Comparison of ENCODE assay signal across 8 cellular contexts in genomic region chr18:32091325-32091723, GRCh38. TPM values are rescaled to one million over a fixed set of nuclear protein-coding genes. Genes with fewer than 3 reads are reported as not detected.
DNase-seq lines count a peak whose midpoint lies in the region; ATAC-seq and TF ChIP-seq lines count a peak whose summit lies in the region.

No MANE protein-coding gene starts in this region.

- peak overlapping the region; percentile 64 for H3K4me3 ChIP-seq in AG09309 (ENCODE audit: control insufficient read depth, low read depth, low read length)
- peak overlapping the region; percentile 96 for H3K4me3 ChIP-seq in Karpas-422 (ENCODE audit: low read length)
- peak overlapping the region; percentile 72 for H3K4me3 ChIP-seq in naive thymus-derived CD4-positive, alpha-beta T cell (ENCODE audit: low read length)

- H3K4me2 ChIP-seq in Karpas-422 (ENCODE audit: low read depth, low read length, poor library complexity, severe bottlenecking) = peak overlapping the region; percentile 96

- no peak for DNase-seq in AG09309 (ENCODE audit: low read depth)
- no peak for DNase-seq in Karpas-422
- DNase-seq in naive thymus-derived CD4-positive, alpha-beta T cell = no peak
- no peak for DNase-seq in GM20000 (ENCODE audit: low spot score)
- no peak for DNase-seq in HK-2 (ENCODE audit: unreplicated experiment)

- H3K9me3 ChIP-seq in Karpas-422 (ENCODE audit: low read length) = no peaks in the 10 kb centered on the region
- H3K9me3 ChIP-seq in naive thymus-derived CD4-positive, alpha-beta T cell (ENCODE audit: control insufficient read depth in 2 of 3, low read length in 3 of 3) = no peaks in the 10 kb centered on the region

- H3K9me3 Mint-ChIP-seq in naive thymus-derived CD4-positive, alpha-beta T cell = no peaks in the 10 kb centered on the region

- H3K36me3 Mint-ChIP-seq in naive thymus-derived CD4-positive, alpha-beta T cell = peaks cover 10 to 33% (median 20%) of the 10 kb centered on the region in 5 donors

- peaks cover 15% of the 10 kb centered on the region; the same call in 1 of the 2 replicates for H4K20me1 ChIP-seq in Karpas-422 (ENCODE audit: insufficient read depth, low read depth, low read length)

- peaks cover 22% of the 10 kb centered on the region; the same call in 1 of the 2 replicates for H3K36me3 ChIP-seq in Karpas-422 (ENCODE audit: insufficient read depth, low read length)
- peaks cover 0 to 5% (median 0%) of the 10 kb centered on the region in 3 experiments for H3K36me3 ChIP-seq in naive thymus-derived CD4-positive, alpha-beta T cell (ENCODE audit: control insufficient read depth in 2 of 3, insufficient read depth in 3 of 3, low read length in 3 of 3)

- POLR2A ChIA-PET in naive thymus-derived CD4-positive, alpha-beta T cell (lab: Charles Lee) = interaction anchor here (0.9 to 7.5 kb wide), 12 partner anchors 13 to 153 kb away, joined by 3 to 100 read pairs (median 4); partner anchors contain the start of genes RNF125 and TRAPPC8

- H3K27me3 Mint-ChIP-seq in naive thymus-derived CD4-positive, alpha-beta T cell = no peaks in the 10 kb centered on the region

- H3K27ac ChIP-seq in Karpas-422 (ENCODE audit: low read length) = peak overlapping the region; percentile 93
- peak overlapping the region; percentile 97 for H3K27ac ChIP-seq in cingulate gyrus (ENCODE audit: low read depth, low read length)
- peak overlapping the region; percentile 100 for H3K27ac ChIP-seq in naive thymus-derived CD4-positive, alpha-beta T cell (ENCODE audit: low read depth, low read length)

- H3K4me1 Mint-ChIP-seq in naive thymus-derived CD4-positive, alpha-beta T cell = peaks cover 29 to 55% (median 41%) of the 10 kb centered on the region in 7 donors

- peak overlapping the region; percentile 99 for H2AFZ ChIP-seq in Karpas-422 (ENCODE audit: low read length)

- CTCF ChIA-PET in naive thymus-derived CD4-positive, alpha-beta T cell (lab: Charles Lee) = interaction anchor here (0.9 kb wide), 1 partner anchor 73 kb away, joined by 4 read pairs; the partner anchor contains the start of gene RNF125

- peaks cover 20% of the 10 kb centered on the region for H3K4me1 ChIP-seq in Karpas-422 (ENCODE audit: low read length)
- peaks cover 25 to 26% of the 10 kb centered on the region in 2 donors for H3K4me1 ChIP-seq in naive thymus-derived CD4-positive, alpha-beta T cell (ENCODE audit: control insufficient read depth in 2 of 2, insufficient read depth in 2 of 2, low read length in 2 of 2)

- H3K27ac Mint-ChIP-seq in naive thymus-derived CD4-positive, alpha-beta T cell = peak overlapping the region; percentile 91 to 97 (median 96)

- intact Hi-C loops in naive thymus-derived CD4-positive, alpha-beta T cell (cut with micrococcal nuclease) = loop anchor here in 1 of 2 donors (5.0 to 10.0 kb wide), 2 partner anchors 407 to 929 kb away; partner anchors contain the start of genes B4GALT6 and DSC1

- no peaks in the 10 kb centered on the region for H3K27me3 ChIP-seq in Karpas-422 (ENCODE audit: low read length)
- H3K27me3 ChIP-seq in naive thymus-derived CD4-positive, alpha-beta T cell (ENCODE audit: control insufficient read depth in 2 of 2, insufficient read depth in 2 of 2, low read length in 2 of 2) = no peaks in the 10 kb centered on the region

- no peaks in the 10 kb centered on the region for H3K9me2 ChIP-seq in Karpas-422 (replicated peaks; ENCODE audit: insufficient read depth, low read length)

- TF ChIP-seq CTCF in AG09309 (IDR thresholded peaks at IDR 0.05; ENCODE audit: control insufficient read depth, insufficient read depth, low read depth, low read length, missing control alignments) (no peak), GM20000 (IDR thresholded peaks at IDR 0.05; ENCODE audit: extremely low read depth, missing control alignments) (no peak)

- peak overlapping the region; percentile 86 to 100 (median 95) for H3K4me3 Mint-ChIP-seq in naive thymus-derived CD4-positive, alpha-beta T cell

- no peak for ATAC-seq in naive thymus-derived CD4-positive, alpha-beta T cell
- no peak for ATAC-seq in GM21526 (IDR thresholded peaks at IDR 0.05; ENCODE audit: low FRiP score, unreplicated experiment)
- ATAC-seq in HG03439 (IDR thresholded peaks at IDR 0.05; ENCODE audit: unreplicated experiment) = no peak

- peak overlapping the region; percentile 97 for H3K9ac ChIP-seq in Karpas-422 (ENCODE audit: low read length)

- peaks cover 39% of the 10 kb centered on the region for H3K79me2 ChIP-seq in Karpas-422 (ENCODE audit: low read length)

RNA-seq across cellular contexts. Expression of gene RNF138, which starts 0.3 kb away (rescaled TPM):
- 21.8 and 34.0 TPM in 2 replicates for total RNA-seq in Karpas-422 (2014; rRNA removed; shearing (Covaris generic); ENCODE audit: low replicate concordance)
- 100 to 1,000 TPM in 1 of 5 experiments, 10 to 100 TPM in 4; 72.3 to 142 (median 80.7) TPM for total RNA-seq in naive thymus-derived CD4-positive, alpha-beta T cell
- polyA plus RNA-seq in naive thymus-derived CD4-positive, alpha-beta T cell = 100 to 1,000 TPM in 1 of 2 donors, 10 to 100 TPM in 1; 98.4 to 140 TPM
